In the genomic region with DNA sequence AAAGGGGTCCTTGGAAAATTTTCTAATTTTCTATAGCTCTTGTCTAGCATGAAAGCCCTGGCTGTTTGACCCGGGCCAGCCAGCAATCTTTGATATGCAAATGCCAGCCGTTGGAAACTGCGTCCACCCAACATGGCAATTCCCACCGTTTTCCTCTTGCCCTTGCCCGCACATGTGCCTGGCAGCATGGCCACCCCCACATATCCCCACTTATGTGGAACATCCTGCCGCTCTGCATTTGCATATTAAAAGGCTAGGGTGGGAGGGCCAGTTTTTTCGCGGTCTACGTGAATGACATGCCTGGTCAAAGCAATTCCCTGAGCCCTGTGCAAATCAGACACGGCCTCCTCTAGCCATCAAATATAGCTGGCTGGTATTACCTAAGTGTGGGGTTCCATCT, we compare ENCODE assay signal across 19 cellular contexts.
A peak's percentile ranks its signal among the peaks of the same experiment; 100 is the strongest.
DNase-seq lines count a peak whose midpoint lies in the region; ATAC-seq and TF ChIP-seq lines count a peak whose summit lies in the region.
"Had no signal": no experiment of that assay in that cellular context is flagged by ENCODE, and none has a peak within 500 bp of the region (broad histone marks: within the 10 kb centered on the region; RNA-seq: fewer than 3 reads in every experiment).

No MANE protein-coding gene starts in this region.

- H3F3A ChIP-seq in GM23338 (replicated peaks; ENCODE audit: low read depth) = no peaks in the 10 kb centered on the region

- no peaks in the 10 kb centered on the region for H3K27me3 ChIP-seq in GM23338 (ENCODE audit: insufficient read depth)
- H3K27me3 ChIP-seq in body of pancreas = no peaks in the 10 kb centered on the region
- peaks cover 0 to under 1% (median 0%) of the 10 kb centered on the region in 9 donors for H3K27me3 ChIP-seq in heart left ventricle
- H3K27me3 ChIP-seq: BE2C had no signal

- no peak overlapping the region for H3K4me2 ChIP-seq in GM23338

- WGBS in body of pancreas, 2 donors = 88 to 94% methylated on average over 10 of the region's 10 CpGs
- WGBS in heart left ventricle, 4 donors = 92 to 94% (median 92%) methylated on average over 10 of the region's 10 CpGs

- no peak for TF ChIP-seq POLR2A in body of pancreas (IDR thresholded peaks at IDR 0.05)
- TF ChIP-seq POLR2A in heart left ventricle (IDR thresholded peaks at IDR 0.05) = no peak

- H3K9me3 ChIP-seq in body of pancreas = no peaks in the 10 kb centered on the region
- H3K9me3 ChIP-seq in heart left ventricle = no peaks in the 10 kb centered on the region
- H3K9me3 ChIP-seq: BE2C had no signal

- H3K4me3 Mint-ChIP-seq in GM23338 (no peak overlapping the region), WTC11 (no peak overlapping the region), mesothelial cell of epicardium (no peak overlapping the region)
- H3K4me3 Mint-ChIP-seq: CD4-positive, CD25-positive, alpha-beta regulatory T cell; CD8-positive, alpha-beta memory T cell had no signal

- POLR2A ChIA-PET in WTC11 (lab: Charles Lee) = interaction anchor here (0.6 kb wide), 1 partner anchor 85 kb away, joined by 4 read pairs; no protein-coding TSS in a partner anchor

- H3K9me3 Mint-ChIP-seq in GM23338 = peaks cover 14% of the 10 kb centered on the region
- peaks cover 5% of the 10 kb centered on the region for H3K9me3 Mint-ChIP-seq in WTC11
- peaks cover 3% of the 10 kb centered on the region for H3K9me3 Mint-ChIP-seq in mesothelial cell of epicardium

- H3K4me3 ChIP-seq in GM23338 (no peak overlapping the region), body of pancreas (no peak overlapping the region), heart left ventricle (no peak overlapping the region)
- H3K4me3 ChIP-seq: GM23248 had no signal

- ATAC-seq in GM23338 (no peak), WTC11 (peak; percentile 35), body of pancreas (no peak), heart left ventricle (no peak), HG03135 (IDR thresholded peaks at IDR 0.05; ENCODE audit: unreplicated experiment) (no peak)

- H3K36me3 Mint-ChIP-seq in GM23338 (ENCODE audit: low read depth) (peaks cover 13% of the 10 kb centered on the region), WTC11 (peaks cover 8% of the 10 kb centered on the region), mesothelial cell of epicardium (no peaks in the 10 kb centered on the region)
- H3K36me3 Mint-ChIP-seq: CD4-positive, CD25-positive, alpha-beta regulatory T cell; CD8-positive, alpha-beta memory T cell had no signal

- intact Hi-C loops in body of pancreas (cut with DNase I) (no loop called here), heart left ventricle (cut with DNase I) (no loop called here)

- TF ChIP-seq CTCF in GM23338 (conservative IDR thresholded peaks at IDR 0.05; ENCODE audit: low read depth in 2 of 2) (no peak), WTC11 (IDR thresholded peaks at IDR 0.05) (no peak), mesothelial cell of epicardium (IDR thresholded peaks at IDR 0.05; ENCODE audit: unreplicated experiment) (no peak), body of pancreas (IDR thresholded peaks at IDR 0.05) (no peak), heart left ventricle (IDR thresholded peaks at IDR 0.05) (no peak)

- H3K4me1 Mint-ChIP-seq in GM23338 (peaks cover 20% of the 10 kb centered on the region; the same call in 2 of the 3 replicates), WTC11 (peaks cover 31% of the 10 kb centered on the region), mesothelial cell of epicardium (peaks cover 59% of the 10 kb centered on the region)
- H3K4me1 Mint-ChIP-seq: CD4-positive, CD25-positive, alpha-beta regulatory T cell had no signal

- H4K20me1 ChIP-seq in GM23338 (replicated peaks; ENCODE audit: insufficient read depth) = no peaks in the 10 kb centered on the region; the same call in 1 of the 2 replicates

- peaks cover 12% of the 10 kb centered on the region; the same call in 1 of the 2 replicates for H3K9me2 ChIP-seq in GM23338 (ENCODE audit: insufficient read depth)

- CTCF ChIA-PET in WTC11 (lab: Charles Lee) = no interaction called here

- H3K4me1 ChIP-seq in GM23338 (ENCODE audit: insufficient read depth) (peaks cover 3% of the 10 kb centered on the region; the same call in 1 of the 2 replicates), body of pancreas (no peaks in the 10 kb centered on the region), heart left ventricle (no peaks in the 10 kb centered on the region)
- H3K4me1 ChIP-seq: BE2C had no signal

- H3K36me3 ChIP-seq in GM23338 (ENCODE audit: insufficient read depth) = no peaks in the 10 kb centered on the region
- no peaks in the 10 kb centered on the region for H3K36me3 ChIP-seq in body of pancreas (replicated peaks in 1 of 2; ENCODE audit: insufficient read depth in 1 of 2, low read depth in 2 of 2)
- no peaks in the 10 kb centered on the region for H3K36me3 ChIP-seq in heart left ventricle
- H3K36me3 ChIP-seq: BE2C had no signal

- H3K27ac ChIP-seq in GM23338 (ENCODE audit: low read depth) (no peak overlapping the region), body of pancreas (no peak overlapping the region), heart left ventricle (no peak overlapping the region)
- H3K27ac ChIP-seq: GM23248 had no signal

- no peak overlapping the region for H3K27ac Mint-ChIP-seq in GM23338
- H3K27ac Mint-ChIP-seq in WTC11 = no peak overlapping the region
- H3K27ac Mint-ChIP-seq in mesothelial cell of epicardium = peak overlapping the region; percentile 95
- H3K27ac Mint-ChIP-seq: CD4-positive, CD25-positive, alpha-beta regulatory T cell had no signal

- H3K27me3 Mint-ChIP-seq in GM23338 (ENCODE audit: insufficient read depth, low read depth, poor library complexity) = peaks cover 8% of the 10 kb centered on the region
- no peaks in the 10 kb centered on the region for H3K27me3 Mint-ChIP-seq in WTC11 (ENCODE audit: low read depth)
- no peaks in the 10 kb centered on the region for H3K27me3 Mint-ChIP-seq in mesothelial cell of epicardium (ENCODE audit: low read depth)

- H2AFZ ChIP-seq in GM23338 = peak overlapping the region; percentile 12; the same call in 1 of the 2 replicates
- H2AFZ ChIP-seq: GM23248 had no signal

- DNase-seq in GM23338 (ENCODE audit: low spot score) (peak; percentile 47), NCI-H526 (lab: John Stamatoyannopoulos, UW) (peak; percentile 63 to 88), WTC11 (ENCODE audit: low spot score) (peak; percentile 25), mesothelial cell of epicardium (ENCODE audit: low spot score in 2 of 2, unreplicated experiment in 2 of 2) (no peak), body of pancreas (no peak), heart left ventricle (no peak)
- no peak for DNase-seq in stimulated activated CD4-positive, alpha-beta T cell treated with anti-CD3 and anti-CD28 coated beads, Interleukin-15, amount 100 ng/mL, for 24 hours
- DNase-seq: ACHN; BE2C; C1 segment of cervical spinal cord; CD4-positive, CD25-positive, alpha-beta regulatory T cell; CD8-positive, alpha-beta memory T cell; COR-L47; DMS 273 treated with DMSO at 0.1 percent for 48 hours; DMS53; GDM1; GM23248; H7 had no signal

- no peaks in the 10 kb centered on the region for H3K79me2 ChIP-seq in GM23338 (replicated peaks; ENCODE audit: insufficient read depth)

TF ChIP-seq in GM23338, 12 proteins besides CTCF, POLR2A, EP300 and RAD21 (continues in another document):
- TF ChIP-seq ZNF331 (CRISPR knock-in tag; IDR thresholded peaks at IDR 0.05; ENCODE audit: low read depth) = no peak

TF ChIP-seq in WTC11, 78 proteins besides CTCF, POLR2A, EP300 and RAD21:
- TF ChIP-seq, protein P1, sequence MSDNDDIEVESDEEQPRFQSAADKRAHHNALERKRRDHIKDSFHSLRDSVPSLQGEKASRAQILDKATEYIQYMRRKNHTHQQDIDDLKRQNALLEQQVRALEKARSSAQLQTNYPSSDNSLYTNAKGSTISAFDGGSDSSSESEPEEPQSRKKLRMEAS (CRISPR knock-in tag; IDR thresholded peaks at IDR 0.05) = peak; percentile 34; the same call in 1 of the 2 replicates
- TF ChIP-seq, protein P2, sequence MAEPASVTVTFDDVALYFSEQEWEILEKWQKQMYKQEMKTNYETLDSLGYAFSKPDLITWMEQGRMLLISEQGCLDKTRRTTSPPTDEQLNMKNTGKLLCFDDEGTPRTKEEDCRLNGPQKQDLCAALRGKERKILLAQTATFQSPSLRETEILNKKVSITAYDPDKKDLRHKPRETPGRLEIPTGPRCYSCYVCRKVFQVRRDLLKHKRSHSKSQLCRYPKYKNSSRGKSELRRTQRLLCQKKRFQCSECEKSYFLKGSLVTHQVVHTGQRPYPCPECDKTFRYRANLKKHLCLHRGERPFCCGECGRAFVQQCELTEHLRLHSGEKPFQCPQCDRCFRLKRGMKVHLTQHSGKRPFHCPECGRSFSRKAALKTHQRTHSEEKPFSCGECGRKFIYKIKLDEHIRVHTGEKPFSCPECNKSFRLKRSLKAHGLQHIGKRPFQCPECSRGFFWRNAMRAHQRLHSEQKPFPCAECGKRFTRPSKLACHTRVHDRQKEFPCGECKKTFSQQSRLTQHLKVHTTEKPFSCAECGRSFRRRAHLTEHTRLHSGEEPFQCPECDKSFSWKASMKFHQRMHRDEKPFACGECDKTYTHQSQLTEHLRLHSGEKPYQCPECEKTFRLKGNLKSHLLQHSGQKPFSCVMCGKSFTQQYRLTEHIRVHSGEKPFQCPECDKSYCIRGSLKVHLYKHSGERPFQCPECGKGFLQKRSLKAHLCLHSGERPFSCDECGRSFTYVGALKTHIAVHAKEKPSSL (CRISPR knock-in tag; conservative IDR thresholded peaks at IDR 0.05) = no peak
- no peak for TF ChIP-seq GABPB1 (CRISPR knock-in tag; IDR thresholded peaks at IDR 0.05)

Comparison
In these comparisons a context has a peak if more than half of its experiments do, and no peak if none do; other contexts are left out.
1. DNase-seq: peak in GM23338 (single experiment), NCI-H526 (2 of 2) and WTC11 (single experiment); none in mesothelial cell of epicardium (0 of 2), body of pancreas (0 of 4), heart left ventricle (0 of 5) and stimulated activated CD4-positive, alpha-beta T cell treated with anti-CD3 and anti-CD28 coated beads, Interleukin-15, amount 100 ng/mL, for 24 hours (single experiment).